Comparison of ENCODE assay signal across 8 cellular contexts in genomic region chr4:38667005-38667771, GRCh38. TPM values are rescaled to one million over a fixed set of nuclear protein-coding genes. Genes with fewer than 3 reads are reported as not detected.
DNase-seq lines count a peak whose midpoint lies in the region; ATAC-seq, FAIRE-seq and TF ChIP-seq lines count a peak whose summit lies in the region.

No MANE protein-coding gene starts in this region.

- DNase-seq in CD1c-positive myeloid dendritic cell (ENCODE audit: extremely low spot score) (peak; percentile 82), NCI-H524 (lab: John Stamatoyannopoulos, UW) (peak; percentile 51 to 76), HepG2 (ENCODE audit: low spot score) (peak; percentile 97), GM10266 (ENCODE audit: extremely low spot score) (no peak)
- DNase-seq in activated CD4-positive, alpha-beta T cell treated with anti-CD3 and anti-CD28 coated beads, Interleukin-2, amount 50 U/mL, for 1 hour, result peak; percentile 62
- no peak for DNase-seq in stimulated activated naive B cell treated with anti-CD40 and anti-IgM and Interleukin-4, amounts not matched to agents 10 μg/mL and 1 μg/mL and 100 μg/mL, for 72 hours

- peak overlapping the region; percentile 70 for H3K27ac Mint-ChIP-seq in stimulated activated naive B cell treated with anti-CD40 and anti-IgM and Interleukin-4, amounts not matched to agents 10 μg/mL and 1 μg/mL and 100 μg/mL, for 72 hours

- WGBS in ectodermal cell, 2 experiments, result 4 to 5% methylated on average over 9 of the region's 9 CpGs
- 0% methylated on average over 9 of the region's 9 CpGs for WGBS in HepG2 (ENCODE audit: low lambda C conversion rate)

- H3K4me1 Mint-ChIP-seq in stimulated activated naive B cell treated with anti-CD40 and anti-IgM and Interleukin-4, amounts not matched to agents 10 μg/mL and 1 μg/mL and 100 μg/mL, for 72 hours, result peaks cover 50 to 65% of the 10 kb centered on the region in 2 donors

- no peaks in the 10 kb centered on the region for H3K9me3 Mint-ChIP-seq in stimulated activated naive B cell treated with anti-CD40 and anti-IgM and Interleukin-4, amounts not matched to agents 10 μg/mL and 1 μg/mL and 100 μg/mL, for 72 hours

- ATAC-seq in HG03095 (IDR thresholded peaks at IDR 0.05; ENCODE audit: unreplicated experiment), result peak; percentile 30
- peak; percentile 77 for ATAC-seq in HepG2
- peak; percentile 7 to 18 for ATAC-seq in stimulated activated naive B cell treated with anti-CD40 and anti-IgM and Interleukin-4, amounts not matched to agents 10 μg/mL and 1 μg/mL and 100 μg/mL, for 72 hours (replicated peaks)

- peak overlapping the region; percentile 96 for H3K4me2 ChIP-seq in HepG2 (ENCODE audit: low read depth, low read length)

- H3K4me3 ChIP-seq in ectodermal cell (ENCODE audit: insufficient read depth, low read depth, low read length) (peak overlapping the region; percentile 28), HepG2 (replicated peaks in 1 of 3; ENCODE audit: insufficient read depth in 1 of 3, low read depth in 2 of 3, low read length in 3 of 3) (peak overlapping the region; percentile 77 to 99 (median 90))

- H3K9me3 ChIP-seq in ectodermal cell (ENCODE audit: control insufficient read depth, low read length) (no peaks in the 10 kb centered on the region), HepG2 (ENCODE audit: low read length) (no peaks in the 10 kb centered on the region)

- H3K79me2 ChIP-seq in HepG2 (ENCODE audit: insufficient read depth, low read length), result peaks cover 84% of the 10 kb centered on the region

- H3K4me3 Mint-ChIP-seq in stimulated activated naive B cell treated with anti-CD40 and anti-IgM and Interleukin-4, amounts not matched to agents 10 μg/mL and 1 μg/mL and 100 μg/mL, for 72 hours, result peak overlapping the region; percentile 73 to 74

- peaks cover 57% of the 10 kb centered on the region for H3K4me1 ChIP-seq in ectodermal cell (ENCODE audit: control insufficient read depth, insufficient read depth, low read length)
- H3K4me1 ChIP-seq in HepG2 (ENCODE audit: insufficient read depth, low read length), result peaks cover 49% of the 10 kb centered on the region

- CTCF ChIA-PET in HepG2 (lab: Yijun Ruan, JAX; ENCODE audit: low intra/inter-chr PET ratio, low total read pairs), result no interaction called here

- no peak for TF ChIP-seq RAD21 in HepG2 (CRISPR knock-in tag; IDR thresholded peaks at IDR 0.05)

- peak; percentile 98 for FAIRE-seq in HepG2 (lab: Jason Lieb, UNC)

- no peaks in the 10 kb centered on the region for H3K36me3 Mint-ChIP-seq in stimulated activated naive B cell treated with anti-CD40 and anti-IgM and Interleukin-4, amounts not matched to agents 10 μg/mL and 1 μg/mL and 100 μg/mL, for 72 hours

- H3K27me3 Mint-ChIP-seq in stimulated activated naive B cell treated with anti-CD40 and anti-IgM and Interleukin-4, amounts not matched to agents 10 μg/mL and 1 μg/mL and 100 μg/mL, for 72 hours, result no peaks in the 10 kb centered on the region

- peak; percentile 60 to 77 for TF ChIP-seq POLR2A in HepG2 (IDR thresholded peaks at IDR 0.05; ENCODE audit: insufficient read depth in 1 of 2, low read depth in 2 of 2, low read length in 2 of 2)

- in situ Hi-C loops in HepG2 (cut with HindIII; ENCODE audit: extremely low pct_ligation_motif_present, low pct_unique_long_range_greater_than_20kb), result no loop called here

- TF ChIP-seq EP300 in HepG2 (IDR thresholded peaks at IDR 0.05; ENCODE audit: low read depth in 2 of 2, low read length in 2 of 2) (peak; percentile 51 to 84; a peak in 2 of 4 replicates), HepG2 (CRISPR knock-in tag; IDR thresholded peaks at IDR 0.05; ENCODE audit: borderline replicate concordance) (peak; percentile 60; the same call in 1 of the 2 replicates)

- H3K27me3 ChIP-seq in ectodermal cell (ENCODE audit: control insufficient read depth, insufficient read depth, low read length, poor library complexity, severe bottlenecking) (no peaks in the 10 kb centered on the region), HepG2 (ENCODE audit: control insufficient read depth in 1 of 2, insufficient read depth in 2 of 2, low read length in 2 of 2) (no peaks in the 10 kb centered on the region; a peak in 1 of 5 replicates)

- H3K27ac ChIP-seq in ectodermal cell (ENCODE audit: insufficient read depth, low read depth, low read length, poor library complexity, severe bottlenecking) (peak overlapping the region; percentile 97), HepG2 (ENCODE audit: extremely low read length, insufficient read depth, low read length) (peak overlapping the region; percentile 96)

- TF ChIP-seq CTCF in HepG2 (CRISPR knock-in tag; IDR thresholded peaks at IDR 0.05), result no peak
- TF ChIP-seq CTCF in GM10266 (IDR thresholded peaks at IDR 0.05; ENCODE audit: control insufficient read depth, insufficient read depth, low read depth, missing control alignments), result no peak

- no TSS peak for BruUV-seq in HepG2 (replicated peaks; lab: Mats Ljungman, UMichigan)

- H3K36me3 ChIP-seq in ectodermal cell (ENCODE audit: control insufficient read depth, insufficient read depth, low read length) (no peaks in the 10 kb centered on the region), HepG2 (replicated peaks in 1 of 2; ENCODE audit: control insufficient read depth in 1 of 2, insufficient read depth in 2 of 2, low read length in 2 of 2) (peaks cover 0 to 1% of the 10 kb centered on the region in 2 experiments; a peak in 3 of 5 replicates)

- peaks cover 17% of the 10 kb centered on the region for H4K20me1 ChIP-seq in HepG2 (ENCODE audit: insufficient read depth, low read length)

- intact Hi-C loops in HepG2 (cut with micrococcal nuclease; ENCODE audit: unreplicated experiment), result loop anchor here (5.0 to 10.0 kb wide), 3 partner anchors 378 to 982 kb away; partner anchors contain the start of gene RELL1

- POLR2A ChIA-PET in HepG2 (lab: Yijun Ruan, JAX), result interaction anchor here (1.0 to 1.8 kb wide), 6 partner anchors 217 to 534 kb away, joined by 4 to 9 read pairs (median 5); no protein-coding TSS in a partner anchor

- H2AFZ ChIP-seq in HepG2 (ENCODE audit: low read length), result no peak overlapping the region

- H3K9ac ChIP-seq in HepG2 (ENCODE audit: insufficient read depth, low read depth, low read length), result peak overlapping the region; percentile 95

TF ChIP-seq in HepG2, 621 proteins besides CTCF, POLR2A, EP300 and RAD21 (continues in another document):
- TF ChIP-seq TFAP4 (IDR thresholded peaks at IDR 0.05; ENCODE audit: borderline replicate concordance, low read depth) (peak; percentile 90; the same call in 1 of the 2 replicates), ZNF33A (CRISPR knock-in tag; IDR thresholded peaks at IDR 0.05; ENCODE audit: borderline replicate concordance) (peak; percentile 52; the same call in 1 of the 2 replicates), AKAP8 (CRISPR knock-in tag; IDR thresholded peaks at IDR 0.05) (0 out of 2 replicates have a peak, but pooled peaks have one; percentile 48), ZNF749 (CRISPR knock-in tag; IDR thresholded peaks at IDR 0.05; ENCODE audit: borderline replicate concordance) (0 out of 2 replicates have a peak, but pooled peaks have one; percentile 44), ZBTB38 (CRISPR knock-in tag; IDR thresholded peaks at IDR 0.05) (no peak), MEIS1 (CRISPR knock-in tag; IDR thresholded peaks at IDR 0.05; ENCODE audit: borderline replicate concordance) (peak; percentile 51; the same call in 1 of the 2 replicates), ATAD3A (CRISPR knock-in tag; IDR thresholded peaks at IDR 0.05) (no peak), MTF2 (CRISPR knock-in tag; IDR thresholded peaks at IDR 0.05; ENCODE audit: borderline replicate concordance) (no peak), ATM (IDR thresholded peaks at IDR 0.05; ENCODE audit: borderline replicate concordance) (no peak), SNAPC2 (CRISPR knock-in tag; IDR thresholded peaks at IDR 0.05) (peak; percentile 29; the same call in 1 of the 2 replicates), ZNF709 (CRISPR knock-in tag; IDR thresholded peaks at IDR 0.05) (no peak), ZNF576 (CRISPR knock-in tag; IDR thresholded peaks at IDR 0.05) (no peak)

RNA-seq across cellular contexts. Expression of gene KLF3, which starts 3.2 kb away (rescaled TPM):
- polyA plus RNA-seq in ectodermal cell (2013, experiment 1 of 4), result 30.1 TPM
- 28.6 TPM for polyA plus RNA-seq in ectodermal cell (2013, experiment 2 of 4)
- 23.8 TPM for polyA plus RNA-seq in ectodermal cell (2013, experiment 3 of 4)
- polyA plus RNA-seq in ectodermal cell (2013, experiment 4 of 4), result 26.0 TPM
- 29.1 and 45.2 TPM in 2 replicates for total RNA-seq in HepG2 (2016; rRNA removed; fragmentation: Illumina TruSeq; extraction: Trizol)
- 5.0 and 6.9 TPM in 2 replicates for total RNA-seq in HepG2 (2016; cell fraction: cytosol; rRNA removed; fragmentation: Illumina TruSeq; extraction: Trizol; ENCODE audit: low read depth)
- total RNA-seq in HepG2 (2016; cell fraction: insoluble cytoplasmic fraction; rRNA removed; fragmentation: Illumina TruSeq; extraction: Trizol), result 29.1 and 39.1 TPM in 2 replicates
- total RNA-seq in HepG2 (2016; cell fraction: membrane; rRNA removed; fragmentation: Illumina TruSeq; extraction: Trizol), result 27.0 and 29.9 TPM in 2 replicates
- 38.1 and 42.0 TPM in 2 replicates for total RNA-seq in HepG2 (2016; cell fraction: nucleus; rRNA removed; fragmentation: Illumina TruSeq; extraction: Trizol)
- 32.2 and 37.8 TPM in 2 replicates for polyA plus RNA-seq in HepG2 (2011; rRNA removed)
- polyA plus RNA-seq in HepG2 (2011; cell fraction: cytosol; rRNA removed), result 23.4 and 26.9 TPM in 2 replicates
- polyA plus RNA-seq in HepG2 (2011; cell fraction: nucleus; rRNA removed), result 34.9 and 36.5 TPM in 2 replicates
- polyA plus RNA-seq in HepG2 (2012), result 35.9 and 36.8 TPM in 2 replicates
- 12.2 and 13.0 TPM in 2 replicates for polyA plus RNA-seq in HepG2 (2016; cell fraction: cytosol; fragmentation: Illumina TruSeq; extraction: Trizol; ENCODE audit: low read depth)
- polyA plus RNA-seq in HepG2 (2016; cell fraction: insoluble cytoplasmic fraction; fragmentation: Illumina TruSeq; extraction: Trizol; ENCODE audit: low read depth), result 46.7 and 48.9 TPM in 2 replicates
- polyA plus RNA-seq in HepG2 (2016; cell fraction: membrane; fragmentation: Illumina TruSeq; extraction: Trizol; ENCODE audit: low read depth), result 28.6 and 30.0 TPM in 2 replicates
- polyA plus RNA-seq in HepG2 (2016; cell fraction: nucleus; fragmentation: Illumina TruSeq; extraction: Trizol; ENCODE audit: insufficient read depth, low read depth), result 40.1 and 41.8 TPM in 2 replicates
- 23.8 and 59.2 TPM in 2 replicates for polyA minus RNA-seq in HepG2 (2011; rRNA and poly(A)+ RNA removed; ENCODE audit: low replicate concordance)
- 32.1 and 36.4 TPM in 2 replicates for polyA minus RNA-seq in HepG2 (2011; cell fraction: cytosol; rRNA and poly(A)+ RNA removed)
- polyA minus RNA-seq in HepG2 (2011; cell fraction: nucleus; rRNA and poly(A)+ RNA removed), result 148 and 153 TPM in 2 replicates

Comparison
In these comparisons a context has a peak if more than half of its experiments do, and no peak if none do; other contexts are left out.
1. DNase-seq: peak in CD1c-positive myeloid dendritic cell (single experiment), NCI-H524 (2 of 2), activated CD4-positive, alpha-beta T cell treated with anti-CD3 and anti-CD28 coated beads, Interleukin-2, amount 50 U/mL, for 1 hour (single experiment) and HepG2 (single experiment); none in stimulated activated naive B cell treated with anti-CD40 and anti-IgM and Interleukin-4, amounts not matched to agents 10 μg/mL and 1 μg/mL and 100 μg/mL, for 72 hours (single experiment) and GM10266 (single experiment).
2. ATAC-seq: peak in every context shown above with its lines; median percentile 77 in HepG2; 30 in HG03095; 12 in stimulated activated naive B cell treated with anti-CD40 and anti-IgM and Interleukin-4, amounts not matched to agents 10 μg/mL and 1 μg/mL and 100 μg/mL, for 72 hours.